In genomic region chr6:50699086-50699886, GRCh38 we compare ENCODE assay signal across 21 cellular contexts. TPM values are rescaled to one million over a fixed set of nuclear protein-coding genes. Genes with fewer than 3 reads are reported as not detected.
A peak's percentile ranks its signal among the peaks of the same experiment; 100 is the strongest.
DNase-seq lines count a peak whose midpoint lies in the region; ATAC-seq, FAIRE-seq and TF ChIP-seq lines count a peak whose summit lies in the region.
"Had no signal": no experiment of that assay in that cellular context is flagged by ENCODE, and none has a peak within 500 bp of the region (broad histone marks: within the 10 kb centered on the region; RNA-seq: fewer than 3 reads in every experiment).

No MANE protein-coding gene starts in this region.

- no peak overlapping the region for H3K27ac ChIP-seq in breast epithelium
- H3K27ac ChIP-seq: pancreas, transverse colon had no signal

- CTCF ChIA-PET in MCF 10A (lab: Yijun Ruan, JAX), result interaction anchor here (0.8 kb wide), 1 partner anchor 44 kb away, joined by 3 read pairs; no protein-coding TSS in a partner anchor

- TF ChIP-seq POLR2A in breast epithelium (IDR thresholded peaks at IDR 0.05), result no peak

- H3K4me1 Mint-ChIP-seq in MCF 10A (ENCODE audit: insufficient read depth, unreplicated experiment) (no peaks in the 10 kb centered on the region), chondrocyte (ENCODE audit: low read depth) (peaks cover 5% of the 10 kb centered on the region)
- H3K4me1 Mint-ChIP-seq: stimulated activated effector memory CD8-positive, alpha-beta T cell treated with anti-CD3 and anti-CD28 coated beads, Interleukin-12 subunit alpha, Interleukin-12 subunit beta, amount 100 ng/mL, for 72 hours had no signal

- no peak overlapping the region for H3K4me3 ChIP-seq in breast epithelium
- H3K4me3 ChIP-seq: pancreas, transverse colon had no signal

- H3K36me3 ChIP-seq in breast epithelium, result no peaks in the 10 kb centered on the region
- H3K36me3 ChIP-seq: pancreas, transverse colon had no signal

- FAIRE-seq in urothelium cell line (lab: Jason Lieb, UNC), result no peak
- FAIRE-seq: A204.1, pancreas, small intestine had no signal

- BruUV-seq in MCF 10A (replicated peaks; lab: Mats Ljungman, UMichigan), result no TSS peak

- no peaks in the 10 kb centered on the region for H3K9me3 Mint-ChIP-seq in MCF 10A (ENCODE audit: unreplicated experiment)
- H3K9me3 Mint-ChIP-seq in chondrocyte (ENCODE audit: low read depth), result no peaks in the 10 kb centered on the region

- POLR2A ChIA-PET in MCF 10A (lab: Yijun Ruan, JAX), result no interaction called here

- H3K27ac Mint-ChIP-seq in MCF 10A (ENCODE audit: low read depth, unreplicated experiment), result no peak overlapping the region
- peak overlapping the region; percentile 66 for H3K27ac Mint-ChIP-seq in chondrocyte (ENCODE audit: unreplicated experiment)
- H3K27ac Mint-ChIP-seq: activated naive CD4-positive, alpha-beta T cell treated with anti-CD3 and anti-CD28 coated beads, Interleukin-2, amount 50 U/mL, for 72 hours; stimulated activated effector memory CD8-positive, alpha-beta T cell treated with anti-CD3 and anti-CD28 coated beads, Interleukin-12 subunit alpha, Interleukin-12 subunit beta, amount 100 ng/mL, for 72 hours had no signal

- ATAC-seq in left cardiac atrium (no peak), GM18498 (IDR thresholded peaks at IDR 0.05; ENCODE audit: unreplicated experiment) (no peak)
- ATAC-seq: activated naive CD4-positive, alpha-beta T cell treated with anti-CD3 and anti-CD28 coated beads, Interleukin-2, amount 50 U/mL, for 72 hours; left lobe of liver; pancreas; stimulated activated effector memory CD8-positive, alpha-beta T cell treated with anti-CD3 and anti-CD28 coated beads, Interleukin-12 subunit alpha, Interleukin-12 subunit beta, amount 100 ng/mL, for 72 hours had no signal

- no peaks in the 10 kb centered on the region for H3K9me3 ChIP-seq in breast epithelium
- H3K9me3 ChIP-seq: pancreas, transverse colon had no signal

- H3K4me1 ChIP-seq in breast epithelium, result no peaks in the 10 kb centered on the region
- H3K4me1 ChIP-seq: pancreas, transverse colon had no signal

- H3K27me3 Mint-ChIP-seq in MCF 10A (ENCODE audit: insufficient read depth, unreplicated experiment) (no peaks in the 10 kb centered on the region), chondrocyte (ENCODE audit: low read depth) (peaks cover 24% of the 10 kb centered on the region)

- H3K4me3 Mint-ChIP-seq in MCF 10A (ENCODE audit: unreplicated experiment) (no peak overlapping the region), chondrocyte (ENCODE audit: unreplicated experiment) (no peak overlapping the region)
- H3K4me3 Mint-ChIP-seq: stimulated activated effector memory CD8-positive, alpha-beta T cell treated with anti-CD3 and anti-CD28 coated beads, Interleukin-12 subunit alpha, Interleukin-12 subunit beta, amount 100 ng/mL, for 72 hours had no signal

- TF ChIP-seq CTCF in MCF 10A (IDR thresholded peaks at IDR 0.05; ENCODE audit: unreplicated experiment), result no peak
- no peak for TF ChIP-seq CTCF in breast epithelium (IDR thresholded peaks at IDR 0.05)
- TF ChIP-seq CTCF in chondrocyte (IDR thresholded peaks at IDR 0.05), result no peak

- H3K36me3 Mint-ChIP-seq in MCF 10A (ENCODE audit: insufficient read depth, unreplicated experiment), result no peaks in the 10 kb centered on the region
- no peaks in the 10 kb centered on the region for H3K36me3 Mint-ChIP-seq in chondrocyte (ENCODE audit: low read depth)
- H3K36me3 Mint-ChIP-seq: activated naive CD4-positive, alpha-beta T cell treated with anti-CD3 and anti-CD28 coated beads, Interleukin-2, amount 50 U/mL, for 72 hours; stimulated activated effector memory CD8-positive, alpha-beta T cell treated with anti-CD3 and anti-CD28 coated beads, Interleukin-12 subunit alpha, Interleukin-12 subunit beta, amount 100 ng/mL, for 72 hours had no signal

- peak; percentile 3 for DNase-seq in MCF 10A (ENCODE audit: unreplicated experiment)
- DNase-seq in breast epithelium (ENCODE audit: low spot score in 2 of 2), result no peak
- DNase-seq in NCI-H82 treated with DMSO at 0.1 percent for 48 hours (lab: John Stamatoyannopoulos, UW; ENCODE audit: unreplicated experiment), result peak; percentile 91
- no peak for DNase-seq in chondrocyte (ENCODE audit: low spot score)
- peak; percentile 27 for DNase-seq in urothelium cell line (ENCODE audit: low spot score)
- no peak for DNase-seq in left cardiac atrium
- DNase-seq in T-helper 2 cell, result no peak
- DNase-seq: activated CD4-positive, alpha-beta T cell treated with anti-CD3 and anti-CD28 coated beads for 48 hours; NCI-H2081 treated with DMSO at 0.1 percent for 48 hours; NCI-H526; pancreas; small intestine; T-helper 1 cell; transverse colon had no signal

- intact Hi-C loops in MCF 10A (cut with micrococcal nuclease), result no loop called here
- intact Hi-C loops in breast epithelium (cut with DNase I; ENCODE audit: low total_unique reads), result no loop called here
- intact Hi-C loops in left cardiac atrium (cut with DNase I), result no loop called here

- H3K27me3 ChIP-seq in breast epithelium, result no peaks in the 10 kb centered on the region

RNA-seq across cellular contexts. Expression of gene TFAP2D, which starts 14.0 kb away (rescaled TPM):
- total RNA-seq in MCF 10A (2022) (not detected in 2 replicates), breast epithelium (not detected), chondrocyte (not detected in 3 replicates), left cardiac atrium (not detected)
- total RNA-seq: activated naive CD4-positive, alpha-beta T cell treated with anti-CD3 and anti-CD28 coated beads, Interleukin-2, amount 50 U/mL, for 72 hours; HT-29; left lobe of liver; pancreas; RPMI7951; transverse colon had no signal

Comparison
In these comparisons a context has a peak if more than half of its experiments do, and no peak if none do; other contexts are left out.
1. DNase-seq: peak in MCF 10A (single experiment), NCI-H82 treated with DMSO at 0.1 percent for 48 hours (single experiment) and urothelium cell line (single experiment); none in breast epithelium (0 of 2), chondrocyte (single experiment), left cardiac atrium (single experiment) and T-helper 2 cell (0 of 5).